In the genomic region with DNA sequence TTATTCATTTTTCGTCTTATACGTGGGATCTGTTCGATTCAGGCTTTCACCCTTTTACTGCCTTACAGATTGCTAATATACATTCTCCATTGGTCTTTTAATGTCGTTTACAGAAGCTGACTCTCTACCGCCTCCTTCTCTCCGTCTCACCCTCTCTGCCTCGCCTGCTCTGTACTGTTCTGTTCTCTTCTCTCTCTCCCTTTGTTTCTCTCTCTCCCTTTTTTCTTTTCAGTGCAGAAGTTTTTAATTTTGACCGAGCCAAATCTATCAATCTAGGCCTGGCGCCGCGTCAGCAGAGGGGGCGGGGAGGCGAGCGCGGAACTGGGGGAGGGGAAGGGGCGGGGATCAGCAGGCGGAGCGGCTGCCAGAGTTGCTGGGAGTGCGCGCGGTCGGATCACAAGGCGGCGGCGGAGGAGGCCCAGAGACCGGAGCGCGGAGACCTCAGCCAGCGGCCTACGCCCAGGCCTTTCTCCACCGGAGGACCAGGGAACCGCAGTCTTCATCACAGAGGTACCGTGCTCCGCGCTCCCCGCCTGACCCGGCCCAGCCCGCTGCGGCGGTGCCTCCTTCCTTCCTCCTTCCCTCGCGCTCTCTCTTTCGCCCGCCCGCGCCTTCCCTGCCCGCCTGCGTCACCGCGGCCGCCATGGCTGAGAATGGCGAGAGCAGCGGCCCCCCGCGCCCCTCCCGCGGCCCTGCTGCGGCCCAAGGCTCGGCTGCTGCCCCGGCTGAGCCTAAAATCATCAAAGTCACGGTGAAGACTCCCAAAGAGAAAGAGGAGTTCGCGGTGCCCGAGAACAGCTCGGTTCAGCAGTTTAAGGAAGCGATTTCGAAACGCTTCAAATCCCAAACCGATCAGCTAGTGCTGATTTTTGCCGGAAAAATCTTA, we compare ENCODE assay signal across 1 cellular context.
TF ChIP-seq lines count a peak whose summit lies in the region.

Gene UBQLN2 (plus strand): TSS at position 397 of the 886 bp plus-strand sequence. CDS start 247 bp downstream, at position 644.

TF ChIP-seq in HepG2, 621 proteins besides CTCF, POLR2A, EP300 and RAD21 (continued from another document and continues in another):
- TF ChIP-seq UBTF (CRISPR knock-in tag; IDR thresholded peaks at IDR 0.05) (peak; percentile 74; the same call in 1 of the 2 replicates), ZNF562 (CRISPR knock-in tag; IDR thresholded peaks at IDR 0.05; ENCODE audit: borderline replicate concordance) (no peak), KDM2A (CRISPR knock-in tag; IDR thresholded peaks at IDR 0.05; ENCODE audit: borderline replicate concordance, low read depth) (peak; percentile 48; the same call in 1 of the 2 replicates), DMAP1 (CRISPR knock-in tag; IDR thresholded peaks at IDR 0.05) (peak; percentile 75; the same call in 1 of the 2 replicates), ZFP36L2 (CRISPR knock-in tag; IDR thresholded peaks at IDR 0.05) (no peak), SMAD3 (CRISPR knock-in tag; IDR thresholded peaks at IDR 0.05) (0 out of 2 replicates have a peak, but pooled peaks have one; percentile 15), HNRNPK (IDR thresholded peaks at IDR 0.05; ENCODE audit: low read depth, low read length, poor library complexity, severe bottlenecking) (peak; percentile 53), ZNF3 (CRISPR knock-in tag; IDR thresholded peaks at IDR 0.05) (no peak), RBFOX2 (IDR thresholded peaks at IDR 0.05; ENCODE audit: low read depth, low read length) (peak; percentile 79), YY1 (IDR thresholded peaks at IDR 0.05; ENCODE audit: insufficient read depth, insufficient replicate concordance, low read depth, low read length) (peak; percentile 76), ZFX (CRISPR knock-in tag; IDR thresholded peaks at IDR 0.05; ENCODE audit: low read depth) (peak; percentile 90), TMF1 (CRISPR knock-in tag; IDR thresholded peaks at IDR 0.05; ENCODE audit: low read depth) (no peak), ZNF768 (CRISPR knock-in tag; IDR thresholded peaks at IDR 0.05) (peak; percentile 55), KMT2B (CRISPR knock-in tag; IDR thresholded peaks at IDR 0.05) (peak; percentile 47; the same call in 1 of the 2 replicates), PHF20 (CRISPR knock-in tag; IDR thresholded peaks at IDR 0.05) (0 out of 2 replicates have a peak, but pooled peaks have one; percentile 22), ZHX2 (IDR thresholded peaks at IDR 0.05; ENCODE audit: low read depth) (peak; percentile 73; the same call in 1 of the 2 replicates), ZHX2 (CRISPR knock-in tag; IDR thresholded peaks at IDR 0.05; ENCODE audit: borderline replicate concordance) (no peak), ASH2L (IDR thresholded peaks at IDR 0.05; ENCODE audit: insufficient read length, low read depth, low read length) (peak; percentile 78), ZMYM4 (CRISPR knock-in tag; IDR thresholded peaks at IDR 0.05) (peak; percentile 34; the same call in 1 of the 2 replicates), SRSF1 (optimal IDR thresholded peaks at IDR 0.05; ENCODE audit: low read depth, low read length) (peak; percentile 68), FOXC1 (CRISPR knock-in tag; IDR thresholded peaks at IDR 0.05; ENCODE audit: borderline replicate concordance) (peak; percentile 26; the same call in 1 of the 2 replicates), SALL1 (CRISPR knock-in tag; IDR thresholded peaks at IDR 0.05) (peak; percentile 72), PRPF4 (IDR thresholded peaks at IDR 0.05; ENCODE audit: low read depth, low read length, poor library complexity, severe bottlenecking) (peak; percentile 85), SAFB2 (CRISPR knock-in tag; IDR thresholded peaks at IDR 0.05; ENCODE audit: borderline replicate concordance, low read depth) (no peak), ELF3 (CRISPR knock-in tag; IDR thresholded peaks at IDR 0.05) (peak; percentile 23; the same call in 1 of the 2 replicates)
- TF ChIP-seq, protein P1, sequence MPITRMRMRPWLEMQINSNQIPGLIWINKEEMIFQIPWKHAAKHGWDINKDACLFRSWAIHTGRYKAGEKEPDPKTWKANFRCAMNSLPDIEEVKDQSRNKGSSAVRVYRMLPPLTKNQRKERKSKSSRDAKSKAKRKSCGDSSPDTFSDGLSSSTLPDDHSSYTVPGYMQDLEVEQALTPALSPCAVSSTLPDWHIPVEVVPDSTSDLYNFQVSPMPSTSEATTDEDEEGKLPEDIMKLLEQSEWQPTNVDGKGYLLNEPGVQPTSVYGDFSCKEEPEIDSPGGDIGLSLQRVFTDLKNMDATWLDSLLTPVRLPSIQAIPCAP (CRISPR knock-in tag; IDR thresholded peaks at IDR 0.05; ENCODE audit: low read depth): no peak
- TF ChIP-seq, protein P2, sequence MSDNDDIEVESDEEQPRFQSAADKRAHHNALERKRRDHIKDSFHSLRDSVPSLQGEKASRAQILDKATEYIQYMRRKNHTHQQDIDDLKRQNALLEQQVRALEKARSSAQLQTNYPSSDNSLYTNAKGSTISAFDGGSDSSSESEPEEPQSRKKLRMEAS (IDR thresholded peaks at IDR 0.05): peak; percentile 36
- TF ChIP-seq, protein P3, sequence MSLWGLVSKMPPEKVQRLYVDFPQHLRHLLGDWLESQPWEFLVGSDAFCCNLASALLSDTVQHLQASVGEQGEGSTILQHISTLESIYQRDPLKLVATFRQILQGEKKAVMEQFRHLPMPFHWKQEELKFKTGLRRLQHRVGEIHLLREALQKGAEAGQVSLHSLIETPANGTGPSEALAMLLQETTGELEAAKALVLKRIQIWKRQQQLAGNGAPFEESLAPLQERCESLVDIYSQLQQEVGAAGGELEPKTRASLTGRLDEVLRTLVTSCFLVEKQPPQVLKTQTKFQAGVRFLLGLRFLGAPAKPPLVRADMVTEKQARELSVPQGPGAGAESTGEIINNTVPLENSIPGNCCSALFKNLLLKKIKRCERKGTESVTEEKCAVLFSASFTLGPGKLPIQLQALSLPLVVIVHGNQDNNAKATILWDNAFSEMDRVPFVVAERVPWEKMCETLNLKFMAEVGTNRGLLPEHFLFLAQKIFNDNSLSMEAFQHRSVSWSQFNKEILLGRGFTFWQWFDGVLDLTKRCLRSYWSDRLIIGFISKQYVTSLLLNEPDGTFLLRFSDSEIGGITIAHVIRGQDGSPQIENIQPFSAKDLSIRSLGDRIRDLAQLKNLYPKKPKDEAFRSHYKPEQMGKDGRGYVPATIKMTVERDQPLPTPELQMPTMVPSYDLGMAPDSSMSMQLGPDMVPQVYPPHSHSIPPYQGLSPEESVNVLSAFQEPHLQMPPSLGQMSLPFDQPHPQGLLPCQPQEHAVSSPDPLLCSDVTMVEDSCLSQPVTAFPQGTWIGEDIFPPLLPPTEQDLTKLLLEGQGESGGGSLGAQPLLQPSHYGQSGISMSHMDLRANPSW (CRISPR knock-in tag; IDR thresholded peaks at IDR 0.05; ENCODE audit: borderline replicate concordance): no peak
- TF ChIP-seq, protein P4, sequence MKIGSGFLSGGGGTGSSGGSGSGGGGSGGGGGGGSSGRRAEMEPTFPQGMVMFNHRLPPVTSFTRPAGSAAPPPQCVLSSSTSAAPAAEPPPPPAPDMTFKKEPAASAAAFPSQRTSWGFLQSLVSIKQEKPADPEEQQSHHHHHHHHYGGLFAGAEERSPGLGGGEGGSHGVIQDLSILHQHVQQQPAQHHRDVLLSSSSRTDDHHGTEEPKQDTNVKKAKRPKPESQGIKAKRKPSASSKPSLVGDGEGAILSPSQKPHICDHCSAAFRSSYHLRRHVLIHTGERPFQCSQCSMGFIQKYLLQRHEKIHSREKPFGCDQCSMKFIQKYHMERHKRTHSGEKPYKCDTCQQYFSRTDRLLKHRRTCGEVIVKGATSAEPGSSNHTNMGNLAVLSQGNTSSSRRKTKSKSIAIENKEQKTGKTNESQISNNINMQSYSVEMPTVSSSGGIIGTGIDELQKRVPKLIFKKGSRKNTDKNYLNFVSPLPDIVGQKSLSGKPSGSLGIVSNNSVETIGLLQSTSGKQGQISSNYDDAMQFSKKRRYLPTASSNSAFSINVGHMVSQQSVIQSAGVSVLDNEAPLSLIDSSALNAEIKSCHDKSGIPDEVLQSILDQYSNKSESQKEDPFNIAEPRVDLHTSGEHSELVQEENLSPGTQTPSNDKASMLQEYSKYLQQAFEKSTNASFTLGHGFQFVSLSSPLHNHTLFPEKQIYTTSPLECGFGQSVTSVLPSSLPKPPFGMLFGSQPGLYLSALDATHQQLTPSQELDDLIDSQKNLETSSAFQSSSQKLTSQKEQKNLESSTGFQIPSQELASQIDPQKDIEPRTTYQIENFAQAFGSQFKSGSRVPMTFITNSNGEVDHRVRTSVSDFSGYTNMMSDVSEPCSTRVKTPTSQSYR (CRISPR knock-in tag; IDR thresholded peaks at IDR 0.05; ENCODE audit: borderline replicate concordance): peak; percentile 84
- TF ChIP-seq, protein P5, sequence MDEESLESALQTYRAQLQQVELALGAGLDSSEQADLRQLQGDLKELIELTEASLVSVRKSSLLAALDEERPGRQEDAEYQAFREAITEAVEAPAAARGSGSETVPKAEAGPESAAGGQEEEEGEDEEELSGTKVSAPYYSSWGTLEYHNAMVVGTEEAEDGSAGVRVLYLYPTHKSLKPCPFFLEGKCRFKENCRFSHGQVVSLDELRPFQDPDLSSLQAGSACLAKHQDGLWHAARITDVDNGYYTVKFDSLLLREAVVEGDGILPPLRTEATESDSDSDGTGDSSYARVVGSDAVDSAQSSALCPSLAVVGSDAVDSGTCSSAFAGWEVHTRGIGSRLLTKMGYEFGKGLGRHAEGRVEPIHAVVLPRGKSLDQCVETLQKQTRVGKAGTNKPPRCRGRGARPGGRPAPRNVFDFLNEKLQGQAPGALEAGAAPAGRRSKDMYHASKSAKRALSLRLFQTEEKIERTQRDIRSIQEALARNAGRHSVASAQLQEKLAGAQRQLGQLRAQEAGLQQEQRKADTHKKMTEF (CRISPR knock-in tag; IDR thresholded peaks at IDR 0.05): peak; percentile 69; the same call in 1 of the 2 replicates
- TF ChIP-seq, protein P6, sequence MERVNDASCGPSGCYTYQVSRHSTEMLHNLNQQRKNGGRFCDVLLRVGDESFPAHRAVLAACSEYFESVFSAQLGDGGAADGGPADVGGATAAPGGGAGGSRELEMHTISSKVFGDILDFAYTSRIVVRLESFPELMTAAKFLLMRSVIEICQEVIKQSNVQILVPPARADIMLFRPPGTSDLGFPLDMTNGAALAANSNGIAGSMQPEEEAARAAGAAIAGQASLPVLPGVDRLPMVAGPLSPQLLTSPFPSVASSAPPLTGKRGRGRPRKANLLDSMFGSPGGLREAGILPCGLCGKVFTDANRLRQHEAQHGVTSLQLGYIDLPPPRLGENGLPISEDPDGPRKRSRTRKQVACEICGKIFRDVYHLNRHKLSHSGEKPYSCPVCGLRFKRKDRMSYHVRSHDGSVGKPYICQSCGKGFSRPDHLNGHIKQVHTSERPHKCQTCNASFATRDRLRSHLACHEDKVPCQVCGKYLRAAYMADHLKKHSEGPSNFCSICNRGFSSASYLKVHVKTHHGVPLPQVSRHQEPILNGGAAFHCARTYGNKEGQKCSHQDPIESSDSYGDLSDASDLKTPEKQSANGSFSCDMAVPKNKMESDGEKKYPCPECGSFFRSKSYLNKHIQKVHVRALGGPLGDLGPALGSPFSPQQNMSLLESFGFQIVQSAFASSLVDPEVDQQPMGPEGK (CRISPR knock-in tag; IDR thresholded peaks at IDR 0.05): peak; percentile 85
